In genomic region chr2:174608866-174609214, GRCh38 we compare ENCODE assay signal across 1 cellular context.
TF ChIP-seq lines count a peak whose summit lies in the region.

No MANE protein-coding gene starts in this region.

TF ChIP-seq in GM12878, 131 proteins besides CTCF, POLR2A, EP300 and RAD21 (continued from another document):
- TF ChIP-seq PRDM15 (CRISPR knock-in tag; IDR thresholded peaks at IDR 0.05) (no peak), CEBPZ (IDR thresholded peaks at IDR 0.05; ENCODE audit: low read depth, low read length) (no peak), NRF1 (conservative IDR thresholded peaks at IDR 0.05; ENCODE audit: low read depth, low read length) (no peak), ZBED1 (IDR thresholded peaks at IDR 0.05; ENCODE audit: borderline replicate concordance) (peak; percentile 33; the same call in 1 of the 2 replicates), ZNF687 (IDR thresholded peaks at IDR 0.05) (peak; percentile 17; the same call in 1 of the 2 replicates), MEF2B (IDR thresholded peaks at IDR 0.05; ENCODE audit: partially characterized antibody, poor library complexity, severe bottlenecking) (peak; percentile 52), SMAD5 (IDR thresholded peaks at IDR 0.05; ENCODE audit: low read depth) (0 out of 2 replicates have a peak, but pooled peaks have one; percentile 47), ETV6 (conservative IDR thresholded peaks at IDR 0.05 in 1 of 2, IDR thresholded peaks at IDR 0.05 in 1 of 2; ENCODE audit: borderline replicate concordance in 1 of 2, low read depth in 1 of 2) (no peak), BHLHE40 (IDR thresholded peaks at IDR 0.05; ENCODE audit: borderline replicate concordance in 1 of 2, low read depth in 2 of 2, low read length in 1 of 2) (no peak), POLR2AphosphoS5 (IDR thresholded peaks at IDR 0.05; ENCODE audit: low read length) (peak; percentile 93), POU2F2 (IDR thresholded peaks at IDR 0.05; ENCODE audit: borderline replicate concordance, low read depth, low read length) (peak; percentile 35; the same call in 1 of the 3 replicates), E2F8 (IDR thresholded peaks at IDR 0.05; ENCODE audit: low read depth, partially characterized antibody) (no peak), CBFB (IDR thresholded peaks at IDR 0.05; ENCODE audit: low read depth) (no peak), HDGF (IDR thresholded peaks at IDR 0.05) (no peak), NFYA (IDR thresholded peaks at IDR 0.05; ENCODE audit: borderline replicate concordance, low read depth, low read length) (no peak), SP1 (IDR thresholded peaks at IDR 0.05; ENCODE audit: low read depth, low read length) (no peak), ATF2 (IDR thresholded peaks at IDR 0.05; ENCODE audit: low read length) (peak; percentile 15), NR2F1 (conservative IDR thresholded peaks at IDR 0.05) (0 out of 2 replicates have a peak, but pooled peaks have one; percentile 44), IKZF1 (conservative IDR thresholded peaks at IDR 0.05) (0 out of 2 replicates have a peak, but pooled peaks have one; percentile 18), HDAC6 (IDR thresholded peaks at IDR 0.05; ENCODE audit: unreplicated experiment) (no peak), GATAD2B (conservative IDR thresholded peaks at IDR 0.05; ENCODE audit: low read depth) (peak; percentile 38; the same call in 1 of the 2 replicates), NBN (IDR thresholded peaks at IDR 0.05) (peak; percentile 11; the same call in 1 of the 2 replicates), BACH1 (IDR thresholded peaks at IDR 0.05; ENCODE audit: borderline replicate concordance) (no peak), TAF1 (IDR thresholded peaks at IDR 0.05; ENCODE audit: borderline replicate concordance, low read depth, low read length) (0 out of 2 replicates have a peak, but pooled peaks have one; percentile 4), EZH2 (IDR thresholded peaks at IDR 0.05; ENCODE audit: borderline replicate concordance, control insufficient read depth, low read depth, low read length) (no peak), RELB (IDR thresholded peaks at IDR 0.05; ENCODE audit: low read depth) (no peak), ZBTB4 (CRISPR knock-in tag; IDR thresholded peaks at IDR 0.05) (0 out of 2 replicates have a peak, but pooled peaks have one; percentile 37), MYC (IDR thresholded peaks at IDR 0.05; ENCODE audit: insufficient read depth, insufficient read length, insufficient replicate concordance, low read length, severe bottlenecking) (no peak), NR2C2 (IDR thresholded peaks at IDR 0.05; ENCODE audit: borderline replicate concordance, control insufficient read depth, insufficient read length, low read depth) (no peak), PAX5 (IDR thresholded peaks at IDR 0.05; ENCODE audit: borderline replicate concordance, low read depth, low read length) (peak; percentile 1; the same call in 1 of the 2 replicates), NFIC (IDR thresholded peaks at IDR 0.05; ENCODE audit: low read depth, low read length) (peak; percentile 44; the same call in 1 of the 2 replicates)
TF ChIP-seq in GM12878: peak in this region for 17.
